ENCODE assay signal across 2 cellular contexts in genomic region chr2:231785822-231786176, GRCh38.
A peak's percentile ranks its signal among the peaks of the same experiment; 100 is the strongest.
TF ChIP-seq lines count a peak whose summit lies in the region.

No MANE protein-coding gene starts in this region.

TF ChIP-seq in HCT116, 20 proteins besides CTCF, POLR2A, EP300 and RAD21:
- TF ChIP-seq ZFX (IDR thresholded peaks at IDR 0.05), result no peak
- TF ChIP-seq MAX (IDR thresholded peaks at IDR 0.05), result no peak
- no peak for TF ChIP-seq JUND (IDR thresholded peaks at IDR 0.05)
- no peak for TF ChIP-seq SRF (IDR thresholded peaks at IDR 0.05; ENCODE audit: low read depth)
- TF ChIP-seq CBX3 (IDR thresholded peaks at IDR 0.05; ENCODE audit: low read depth), result no peak
- no peak for TF ChIP-seq TCF7L2 (IDR thresholded peaks at IDR 0.05; ENCODE audit: borderline replicate concordance, extremely low read depth, insufficient read depth, insufficient read length)
- no peak for TF ChIP-seq POLR2AphosphoS5 (IDR thresholded peaks at IDR 0.05; ENCODE audit: low read depth, low read length)
- no peak for TF ChIP-seq EZH2 (IDR thresholded peaks at IDR 0.05)
- no peak for TF ChIP-seq EZH2phosphoT487 (IDR thresholded peaks at IDR 0.05; ENCODE audit: borderline replicate concordance)
- TF ChIP-seq REST (IDR thresholded peaks at IDR 0.05; ENCODE audit: low read depth), result no peak
- no peak for TF ChIP-seq FOSL1 (IDR thresholded peaks at IDR 0.05; ENCODE audit: low read depth)
- TF ChIP-seq ZBTB33 (IDR thresholded peaks at IDR 0.05; ENCODE audit: extremely low read depth, insufficient replicate concordance, low read length), result no peak
- TF ChIP-seq ZNF274 (IDR thresholded peaks at IDR 0.05; ENCODE audit: low read depth, low read length), result no peak
- no peak for TF ChIP-seq EGR1 (IDR thresholded peaks at IDR 0.05; ENCODE audit: low read depth)
TF ChIP-seq in HCT116: peak in this region for 0.

TF ChIP-seq in GM12878, 131 proteins besides CTCF, POLR2A, EP300 and RAD21:
- TF ChIP-seq MEF2B (IDR thresholded peaks at IDR 0.05; ENCODE audit: partially characterized antibody, poor library complexity, severe bottlenecking) (peak; percentile 12), ZNF217 (IDR thresholded peaks at IDR 0.05) (no peak), CBX5 (IDR thresholded peaks at IDR 0.05; ENCODE audit: low read depth) (peak; percentile 4; the same call in 1 of the 2 replicates), HDGF (IDR thresholded peaks at IDR 0.05) (peak; percentile 84; the same call in 1 of the 2 replicates), FOXK2 (IDR thresholded peaks at IDR 0.05) (no peak), NKRF (conservative IDR thresholded peaks at IDR 0.05) (no peak), ZZZ3 (IDR thresholded peaks at IDR 0.05; ENCODE audit: control insufficient read depth, insufficient read length, low read depth) (no peak), E2F4 (IDR thresholded peaks at IDR 0.05; ENCODE audit: low read depth, low read length) (no peak), RELA (IDR thresholded peaks at IDR 0.05; ENCODE audit: borderline replicate concordance, partially characterized antibody) (no peak), SMARCA5 (IDR thresholded peaks at IDR 0.05) (0 out of 2 replicates have a peak, but pooled peaks have one; percentile 1)
